In the genomic region with DNA sequence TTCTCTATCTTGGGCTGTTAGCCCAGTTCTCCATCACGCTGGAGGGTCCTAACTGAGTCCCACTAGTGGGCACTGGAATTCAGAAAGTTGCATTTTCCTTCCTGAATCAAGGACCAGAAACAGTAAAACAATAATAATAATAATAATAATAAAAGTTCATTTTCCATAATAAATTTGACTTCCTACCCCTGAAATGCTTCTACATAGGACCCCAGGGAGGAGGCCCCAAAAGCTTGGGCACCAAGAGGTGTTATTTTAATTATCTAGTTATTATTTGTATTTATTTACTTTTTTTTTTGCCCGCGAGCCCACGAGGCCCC, we compare ENCODE assay signal across 1 cellular context.
TF ChIP-seq lines count a peak whose summit lies in the region.

No MANE protein-coding gene starts in this region.

TF ChIP-seq in WTC11, 78 proteins besides CTCF, POLR2A, EP300 and RAD21 (continued from another document):
- TF ChIP-seq PRRX2 (CRISPR knock-in tag; IDR thresholded peaks at IDR 0.05) (no peak), ZSCAN18 (CRISPR knock-in tag; IDR thresholded peaks at IDR 0.05) (no peak), NR2C2 (CRISPR knock-in tag; IDR thresholded peaks at IDR 0.05) (no peak), SMAD3 (CRISPR knock-in tag; IDR thresholded peaks at IDR 0.05; ENCODE audit: borderline replicate concordance) (no peak), EMX1 (CRISPR knock-in tag; IDR thresholded peaks at IDR 0.05) (no peak)
- TF ChIP-seq, protein P1, sequence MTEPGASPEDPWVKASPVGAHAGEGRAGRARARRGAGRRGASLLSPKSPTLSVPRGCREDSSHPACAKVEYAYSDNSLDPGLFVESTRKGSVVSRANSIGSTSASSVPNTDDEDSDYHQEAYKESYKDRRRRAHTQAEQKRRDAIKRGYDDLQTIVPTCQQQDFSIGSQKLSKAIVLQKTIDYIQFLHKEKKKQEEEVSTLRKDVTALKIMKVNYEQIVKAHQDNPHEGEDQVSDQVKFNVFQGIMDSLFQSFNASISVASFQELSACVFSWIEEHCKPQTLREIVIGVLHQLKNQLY (CRISPR knock-in tag; IDR thresholded peaks at IDR 0.05) = no peak
- TF ChIP-seq, protein P2, sequence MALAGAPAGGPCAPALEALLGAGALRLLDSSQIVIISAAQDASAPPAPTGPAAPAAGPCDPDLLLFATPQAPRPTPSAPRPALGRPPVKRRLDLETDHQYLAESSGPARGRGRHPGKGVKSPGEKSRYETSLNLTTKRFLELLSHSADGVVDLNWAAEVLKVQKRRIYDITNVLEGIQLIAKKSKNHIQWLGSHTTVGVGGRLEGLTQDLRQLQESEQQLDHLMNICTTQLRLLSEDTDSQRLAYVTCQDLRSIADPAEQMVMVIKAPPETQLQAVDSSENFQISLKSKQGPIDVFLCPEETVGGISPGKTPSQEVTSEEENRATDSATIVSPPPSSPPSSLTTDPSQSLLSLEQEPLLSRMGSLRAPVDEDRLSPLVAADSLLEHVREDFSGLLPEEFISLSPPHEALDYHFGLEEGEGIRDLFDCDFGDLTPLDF (CRISPR knock-in tag; IDR thresholded peaks at IDR 0.05) = no peak
- TF ChIP-seq, protein P3, sequence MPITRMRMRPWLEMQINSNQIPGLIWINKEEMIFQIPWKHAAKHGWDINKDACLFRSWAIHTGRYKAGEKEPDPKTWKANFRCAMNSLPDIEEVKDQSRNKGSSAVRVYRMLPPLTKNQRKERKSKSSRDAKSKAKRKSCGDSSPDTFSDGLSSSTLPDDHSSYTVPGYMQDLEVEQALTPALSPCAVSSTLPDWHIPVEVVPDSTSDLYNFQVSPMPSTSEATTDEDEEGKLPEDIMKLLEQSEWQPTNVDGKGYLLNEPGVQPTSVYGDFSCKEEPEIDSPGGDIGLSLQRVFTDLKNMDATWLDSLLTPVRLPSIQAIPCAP (CRISPR knock-in tag; IDR thresholded peaks at IDR 0.05) = no peak
